Comparison of ENCODE assay signal across 9 cellular contexts in genomic region chr14:61561657-61562276, GRCh38.
DNase-seq lines count a peak whose midpoint lies in the region; ATAC-seq and TF ChIP-seq lines count a peak whose summit lies in the region.
"Had no signal": no experiment of that assay in that cellular context is flagged by ENCODE, and none has a peak within 500 bp of the region (broad histone marks: within the 10 kb centered on the region; RNA-seq: fewer than 3 reads in every experiment).

No MANE protein-coding gene starts in this region.

- peak; percentile 96 for DNase-seq in BE2C
- peak; percentile 100 for DNase-seq in LHCN-M2 (ENCODE audit: low read depth)
- DNase-seq in MCF 10A (ENCODE audit: unreplicated experiment), result peak; percentile 97
- peak; percentile 74 for DNase-seq in upper lobe of right lung
- no peak for DNase-seq in cortex of kidney (lab: John Stamatoyannopoulos, UW)
- DNase-seq in activated CD4-positive, alpha-beta T cell treated with anti-CD3 and anti-CD28 coated beads for 4 hours, result no peak
- DNase-seq in stimulated activated CD4-positive, alpha-beta T cell treated with anti-CD3 and anti-CD28 coated beads, Interleukin-15, amount 100 ng/mL, for 24 hours, result no peak

- no peak overlapping the region for H3K9ac ChIP-seq in liver (ENCODE audit: low read depth in 1 of 2, low read length in 2 of 2)

- H3K36me3 ChIP-seq in BE2C (no peaks in the 10 kb centered on the region), liver (ENCODE audit: control insufficient read depth in 4 of 4, insufficient read depth in 3 of 4, low read depth in 1 of 4, low read length in 3 of 4) (no peaks in the 10 kb centered on the region), upper lobe of right lung (no peaks in the 10 kb centered on the region)

- ATAC-seq in upper lobe of right lung, result peak; percentile 76

- no peaks in the 10 kb centered on the region for H3K36me3 Mint-ChIP-seq in MCF 10A (ENCODE audit: insufficient read depth, unreplicated experiment)

- H3K9me3 Mint-ChIP-seq in MCF 10A (ENCODE audit: unreplicated experiment), result no peaks in the 10 kb centered on the region

- H3K27ac Mint-ChIP-seq in MCF 10A (ENCODE audit: low read depth, unreplicated experiment), result peak overlapping the region; percentile 86

- no peak for TF ChIP-seq CTCF in BE2C (IDR thresholded peaks at IDR 0.05; ENCODE audit: low read depth, low read length)
- no peak for TF ChIP-seq CTCF in MCF 10A (IDR thresholded peaks at IDR 0.05; ENCODE audit: unreplicated experiment)
- no peak for TF ChIP-seq CTCF in liver (IDR thresholded peaks at IDR 0.05; ENCODE audit: low read depth, low read length, missing input control)
- TF ChIP-seq CTCF in upper lobe of right lung (IDR thresholded peaks at IDR 0.05), result no peak

- H3K27me3 ChIP-seq in BE2C (no peaks in the 10 kb centered on the region), liver (ENCODE audit: control insufficient read depth in 4 of 4, insufficient read depth in 4 of 4, low read length in 3 of 4) (no peaks in the 10 kb centered on the region), upper lobe of right lung (no peaks in the 10 kb centered on the region)
- H3K27me3 ChIP-seq: dorsolateral prefrontal cortex had no signal

- 69% methylated on average over 8 of the region's 8 CpGs for WGBS in liver

- peaks cover 56% of the 10 kb centered on the region for H3K4me1 Mint-ChIP-seq in MCF 10A (ENCODE audit: insufficient read depth, unreplicated experiment)

- intact Hi-C loops in MCF 10A (cut with micrococcal nuclease) (loop anchor here (2.0 kb wide), 2 partner anchors 89 to 133 kb away; partner anchors contain the start of gene HIF1A), upper lobe of right lung (cut with DNase I) (no loop called here)

- no peaks in the 10 kb centered on the region for H3K27me3 Mint-ChIP-seq in MCF 10A (ENCODE audit: insufficient read depth, unreplicated experiment)

- H3K4me1 ChIP-seq in BE2C (peaks cover 41% of the 10 kb centered on the region), liver (ENCODE audit: control insufficient read depth in 4 of 4, insufficient read depth in 4 of 4, low read length in 3 of 4) (peaks cover 0 to 6% (median 3%) of the 10 kb centered on the region in 4 donors), upper lobe of right lung (peaks cover 37% of the 10 kb centered on the region)

- peak; percentile 51 to 56 for TF ChIP-seq RAD21 in liver (IDR thresholded peaks at IDR 0.05)

- H3K9me3 ChIP-seq in BE2C (no peaks in the 10 kb centered on the region), liver (ENCODE audit: control insufficient read depth in 4 of 4, low read length in 3 of 4) (no peaks in the 10 kb centered on the region), upper lobe of right lung (no peaks in the 10 kb centered on the region)

- H3K4me3 ChIP-seq in BE2C (ENCODE audit: low read depth, low read length), result no peak overlapping the region
- H3K4me3 ChIP-seq in liver (ENCODE audit: low read depth in 1 of 3, low read length in 3 of 3), result no peak overlapping the region
- H3K4me3 ChIP-seq in upper lobe of right lung, result no peak overlapping the region
- H3K4me3 ChIP-seq: dorsolateral prefrontal cortex had no signal

- no TSS peak for BruUV-seq in MCF 10A (replicated peaks; lab: Mats Ljungman, UMichigan)

- POLR2A ChIA-PET in MCF 10A (lab: Yijun Ruan, JAX), result interaction anchor here (0.7 to 6.8 kb wide), 21 partner anchors 7 to 200 kb away, joined by 3 to 108 read pairs (median 6); partner anchors contain the start of genes HIF1A and SNAPC1

- CTCF ChIA-PET in MCF 10A (lab: Yijun Ruan, JAX), result interaction anchor here (0.6 to 2.6 kb wide), 12 partner anchors 9 to 219 kb away, joined by 3 to 14 read pairs (median 4); partner anchors contain the start of gene HIF1A

- H3K4me3 Mint-ChIP-seq in MCF 10A (ENCODE audit: unreplicated experiment), result peak overlapping the region; percentile 3

- H3K27ac ChIP-seq in liver (ENCODE audit: low read depth in 1 of 2, low read length in 2 of 2) (peak overlapping the region; percentile 53 to 68), upper lobe of right lung (peak overlapping the region; percentile 74)

TF ChIP-seq in liver, 16 proteins besides CTCF, POLR2A, EP300 and RAD21:
- peak; percentile 69 to 73 for TF ChIP-seq RXRA (IDR thresholded peaks at IDR 0.05)
- TF ChIP-seq MAX (IDR thresholded peaks at IDR 0.05), result peak; percentile 94
- TF ChIP-seq TAF1 (conservative IDR thresholded peaks at IDR 0.05), result no peak
- peak; percentile 15 for TF ChIP-seq ATF3 (IDR thresholded peaks at IDR 0.05)
- peak in 1 of 2 donors; percentile 32 for TF ChIP-seq JUND (IDR thresholded peaks at IDR 0.05)
- peak; percentile 48 to 65 for TF ChIP-seq EGR1 (IDR thresholded peaks at IDR 0.05; ENCODE audit: low read depth in 2 of 2)
- TF ChIP-seq GABPA (IDR thresholded peaks at IDR 0.05 in 1 of 2, conservative IDR thresholded peaks at IDR 0.05 in 1 of 2), result no peak
- TF ChIP-seq, protein P1, sequence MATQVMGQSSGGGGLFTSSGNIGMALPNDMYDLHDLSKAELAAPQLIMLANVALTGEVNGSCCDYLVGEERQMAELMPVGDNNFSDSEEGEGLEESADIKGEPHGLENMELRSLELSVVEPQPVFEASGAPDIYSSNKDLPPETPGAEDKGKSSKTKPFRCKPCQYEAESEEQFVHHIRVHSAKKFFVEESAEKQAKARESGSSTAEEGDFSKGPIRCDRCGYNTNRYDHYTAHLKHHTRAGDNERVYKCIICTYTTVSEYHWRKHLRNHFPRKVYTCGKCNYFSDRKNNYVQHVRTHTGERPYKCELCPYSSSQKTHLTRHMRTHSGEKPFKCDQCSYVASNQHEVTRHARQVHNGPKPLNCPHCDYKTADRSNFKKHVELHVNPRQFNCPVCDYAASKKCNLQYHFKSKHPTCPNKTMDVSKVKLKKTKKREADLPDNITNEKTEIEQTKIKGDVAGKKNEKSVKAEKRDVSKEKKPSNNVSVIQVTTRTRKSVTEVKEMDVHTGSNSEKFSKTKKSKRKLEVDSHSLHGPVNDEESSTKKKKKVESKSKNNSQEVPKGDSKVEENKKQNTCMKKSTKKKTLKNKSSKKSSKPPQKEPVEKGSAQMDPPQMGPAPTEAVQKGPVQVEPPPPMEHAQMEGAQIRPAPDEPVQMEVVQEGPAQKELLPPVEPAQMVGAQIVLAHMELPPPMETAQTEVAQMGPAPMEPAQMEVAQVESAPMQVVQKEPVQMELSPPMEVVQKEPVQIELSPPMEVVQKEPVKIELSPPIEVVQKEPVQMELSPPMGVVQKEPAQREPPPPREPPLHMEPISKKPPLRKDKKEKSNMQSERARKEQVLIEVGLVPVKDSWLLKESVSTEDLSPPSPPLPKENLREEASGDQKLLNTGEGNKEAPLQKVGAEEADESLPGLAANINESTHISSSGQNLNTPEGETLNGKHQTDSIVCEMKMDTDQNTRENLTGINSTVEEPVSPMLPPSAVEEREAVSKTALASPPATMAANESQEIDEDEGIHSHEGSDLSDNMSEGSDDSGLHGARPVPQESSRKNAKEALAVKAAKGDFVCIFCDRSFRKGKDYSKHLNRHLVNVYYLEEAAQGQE (IDR thresholded peaks at IDR 0.05), result peak; percentile 30
- TF ChIP-seq FOXA1 (IDR thresholded peaks at IDR 0.05), result no peak
- TF ChIP-seq HNF4A (conservative IDR thresholded peaks at IDR 0.05), result peak; percentile 29 to 41
- peak; percentile 67 for TF ChIP-seq NR2F2 (IDR thresholded peaks at IDR 0.05)
- TF ChIP-seq SP1 (IDR thresholded peaks at IDR 0.05), result peak; percentile 70
- TF ChIP-seq FOXA2 (IDR thresholded peaks at IDR 0.05), result no peak
- no peak for TF ChIP-seq ZBTB33 (IDR thresholded peaks at IDR 0.05)
- peak; percentile 73 for TF ChIP-seq YY1 (IDR thresholded peaks at IDR 0.05)
- TF ChIP-seq HNF4G (IDR thresholded peaks at IDR 0.05), result no peak

Comparison
In these comparisons a context has a peak if more than half of its experiments do, and no peak if none do; other contexts are left out.
1. DNase-seq: peak in BE2C (single experiment), LHCN-M2 (single experiment), MCF 10A (single experiment) and upper lobe of right lung (single experiment); none in cortex of kidney (single experiment), activated CD4-positive, alpha-beta T cell treated with anti-CD3 and anti-CD28 coated beads for 4 hours (0 of 2) and stimulated activated CD4-positive, alpha-beta T cell treated with anti-CD3 and anti-CD28 coated beads, Interleukin-15, amount 100 ng/mL, for 24 hours (single experiment).